In genomic region chr7:1569833-1570632, GRCh38 we compare ENCODE assay signal across 8 cellular contexts. TPM values are rescaled to one million over a fixed set of nuclear protein-coding genes. Genes with fewer than 3 reads are reported as not detected.
DNase-seq lines count a peak whose midpoint lies in the region; ATAC-seq, FAIRE-seq and TF ChIP-seq lines count a peak whose summit lies in the region.

TSS of gene PSMG3 (minus strand) at chr7:1570032. CDS start at chr7:1569339, 693 bp downstream.

- peak in 1 of 2 donors; percentile 25 for TF ChIP-seq RAD21 in liver (IDR thresholded peaks at IDR 0.05)

- H3K27me3 ChIP-seq in BLaER1 treated with 17β-estradiol and CSF1 and Interleukin-3, amounts not matched to agents 10 nM and 100 nM: no peaks in the 10 kb centered on the region
- no peaks in the 10 kb centered on the region for H3K27me3 ChIP-seq in liver (ENCODE audit: control insufficient read depth in 4 of 4, insufficient read depth in 4 of 4, low read length in 3 of 4)

- no peaks in the 10 kb centered on the region for H3K9me3 ChIP-seq in BLaER1 treated with 17β-estradiol and CSF1 and Interleukin-3, amounts not matched to agents 10 nM and 100 nM (replicated peaks in 1 of 11)
- no peaks in the 10 kb centered on the region for H3K9me3 ChIP-seq in liver (ENCODE audit: control insufficient read depth in 4 of 4, low read length in 3 of 4)

- no peaks in the 10 kb centered on the region for H3K27me3 Mint-ChIP-seq in dendritic cell treated with granulocyte-macrophage colony-stimulating factor and Interleukin-4, amounts not matched to agents 40 ng/mL and 50 ng/mL, for 4 days

- H4K20me1 ChIP-seq in BLaER1 treated with 17β-estradiol and CSF1 and Interleukin-3, amounts not matched to agents 10 nM and 100 nM: peaks cover 0 to 16% (median 0%) of the 10 kb centered on the region in 11 experiments; a peak in 5 of 22 replicates

- H3K9ac ChIP-seq in BLaER1 treated with 17β-estradiol and CSF1 and Interleukin-3, amounts not matched to agents 10 nM and 100 nM: peak within 1 kb of the TSS; percentile 85 to 95 (median 90)
- peak within 1 kb of the TSS; percentile 86 to 95 for H3K9ac ChIP-seq in liver (ENCODE audit: low read depth in 1 of 2, low read length in 2 of 2)

- peak within 1 kb of the TSS; percentile 80 to 95 (median 90) for H3K27ac ChIP-seq in BLaER1 treated with 17β-estradiol and CSF1 and Interleukin-3, amounts not matched to agents 10 nM and 100 nM
- H3K27ac ChIP-seq in liver (ENCODE audit: low read depth in 1 of 2, low read length in 2 of 2): peak within 1 kb of the TSS; percentile 87 to 90

- no peaks in the 10 kb centered on the region for H3K9me3 Mint-ChIP-seq in dendritic cell treated with granulocyte-macrophage colony-stimulating factor and Interleukin-4, amounts not matched to agents 40 ng/mL and 50 ng/mL, for 4 days

- H3K36me3 ChIP-seq in BLaER1 treated with 17β-estradiol and CSF1 and Interleukin-3, amounts not matched to agents 10 nM and 100 nM: peaks cover 0 to 6% (median 0%) of the 10 kb centered on the region in 11 experiments; a peak in 4 of 22 replicates
- peaks cover 0 to 14% (median 1%) of the 10 kb centered on the region in 4 donors for H3K36me3 ChIP-seq in liver (ENCODE audit: control insufficient read depth in 4 of 4, insufficient read depth in 3 of 4, low read depth in 1 of 4, low read length in 3 of 4)

- peak within 1 kb of the TSS; percentile 93 for H3K27ac Mint-ChIP-seq in dendritic cell treated with granulocyte-macrophage colony-stimulating factor and Interleukin-4, amounts not matched to agents 40 ng/mL and 50 ng/mL, for 4 days

- intact Hi-C loops in dendritic cell treated with granulocyte-macrophage colony-stimulating factor and Interleukin-4, amounts not matched to agents 40 ng/mL and 50 ng/mL, for 4 days (cut with micrococcal nuclease): loop anchor here (1.0 kb wide), 1 partner anchor 38 kb away; no protein-coding TSS in a partner anchor

- TF ChIP-seq CTCF in liver (IDR thresholded peaks at IDR 0.05; ENCODE audit: low read depth, low read length, missing input control): no peak

- peak within 1 kb of the TSS; percentile 75 to 90 (median 82) for H3K4me3 ChIP-seq in BLaER1 treated with 17β-estradiol and CSF1 and Interleukin-3, amounts not matched to agents 10 nM and 100 nM
- H3K4me3 ChIP-seq in liver (ENCODE audit: low read depth in 1 of 3, low read length in 3 of 3): peak within 1 kb of the TSS; percentile 75 to 94 (median 77)

- ATAC-seq in HG03442 (IDR thresholded peaks at IDR 0.05; ENCODE audit: unreplicated experiment): peak; percentile 80

- H3K4me1 ChIP-seq in BLaER1 treated with 17β-estradiol and CSF1 and Interleukin-3, amounts not matched to agents 10 nM and 100 nM: peaks cover 67 to 74% (median 70%) of the 10 kb centered on the region in 10 experiments
- peaks cover 10 to 17% (median 15%) of the 10 kb centered on the region in 4 donors for H3K4me1 ChIP-seq in liver (ENCODE audit: control insufficient read depth in 4 of 4, insufficient read depth in 4 of 4, low read length in 3 of 4)

- no peak for FAIRE-seq in GM19239 (lab: Jason Lieb, UNC)

- WGBS in liver: under 1% methylated on average over 95 of the region's 95 CpGs

- peaks cover 66% of the 10 kb centered on the region for H3K36me3 Mint-ChIP-seq in dendritic cell treated with granulocyte-macrophage colony-stimulating factor and Interleukin-4, amounts not matched to agents 40 ng/mL and 50 ng/mL, for 4 days (ENCODE audit: low read depth)

- H3K4me1 Mint-ChIP-seq in dendritic cell treated with granulocyte-macrophage colony-stimulating factor and Interleukin-4, amounts not matched to agents 40 ng/mL and 50 ng/mL, for 4 days (ENCODE audit: low read depth): peaks cover 75% of the 10 kb centered on the region

- H3K4me3 Mint-ChIP-seq in dendritic cell treated with granulocyte-macrophage colony-stimulating factor and Interleukin-4, amounts not matched to agents 40 ng/mL and 50 ng/mL, for 4 days: peak within 1 kb of the TSS; percentile 94

- peak within 1 kb of the TSS; percentile 79 to 98 (median 89) for H3K4me2 ChIP-seq in BLaER1 treated with 17β-estradiol and CSF1 and Interleukin-3, amounts not matched to agents 10 nM and 100 nM

- DNase-seq in GM19239 (ENCODE audit: insufficient read length, low spot score) (peak; percentile 99), NCI-H526 treated with DMSO at 0.1 percent for 48 hours (lab: John Stamatoyannopoulos, UW) (peak; percentile 79)
- peak; percentile 85 for DNase-seq in activated CD4-positive, alpha-beta T cell treated with anti-CD3 and anti-CD28 coated beads, Interleukin-2, amount 50 U/mL, for 1 hour
- DNase-seq in stimulated activated CD4-positive, alpha-beta T cell treated with anti-CD3 and anti-CD28 coated beads, Interleukin-4, amount 100 ng/mL, for 1 hour: peak; percentile 92

TF ChIP-seq in liver, 16 proteins besides CTCF, POLR2A, EP300 and RAD21:
- TF ChIP-seq EGR1 (IDR thresholded peaks at IDR 0.05; ENCODE audit: low read depth in 2 of 2) (no peak), JUND (IDR thresholded peaks at IDR 0.05) (no peak), SP1 (IDR thresholded peaks at IDR 0.05) (peak; percentile 19), GABPA (IDR thresholded peaks at IDR 0.05 in 1 of 2, conservative IDR thresholded peaks at IDR 0.05 in 1 of 2) (peak; percentile 81 to 94), YY1 (IDR thresholded peaks at IDR 0.05) (peak; percentile 45)

RNA-seq across cellular contexts. Expression of gene PSMG3, which starts in this region (rescaled TPM):
- 10 to 100 TPM; 10.1 to 10.3 TPM for total RNA-seq in liver
- polyA plus RNA-seq in liver: 10 to 100 TPM; 21.2 to 22.4 TPM

Comparison
In these comparisons a context has a peak if more than half of its experiments do, and no peak if none do; other contexts are left out.
1. Peak in every context shown above with its lines: DNase-seq, ATAC-seq, H3K4me3 ChIP-seq and H3K27ac ChIP-seq.